21 cellular contexts compared by ENCODE assay signal in genomic region chr6:13531956-13532355, GRCh38. TPM values are rescaled to one million over a fixed set of nuclear protein-coding genes. Genes with fewer than 3 reads are reported as not detected.
DNase-seq lines count a peak whose midpoint lies in the region; ATAC-seq and TF ChIP-seq lines count a peak whose summit lies in the region.
"Had no signal": no experiment of that assay in that cellular context is flagged by ENCODE, and none has a peak within 500 bp of the region (broad histone marks: within the 10 kb centered on the region; RNA-seq: fewer than 3 reads in every experiment).

No MANE protein-coding gene starts in this region.

- H3K9me3 ChIP-seq in WERI-Rb-1 (ENCODE audit: severe bottlenecking) = no peaks in the 10 kb centered on the region
- H3K9me3 ChIP-seq: SJCRH30 had no signal

- ATAC-seq in HG03460 (IDR thresholded peaks at IDR 0.05; ENCODE audit: unreplicated experiment) = no peak
- no peak for ATAC-seq in HG02981 (IDR thresholded peaks at IDR 0.05; ENCODE audit: unreplicated experiment)
- ATAC-seq: PC-3 had no signal

- peak; percentile 48 for DNase-seq in D341Med (ENCODE audit: low spot score)
- peak; percentile 67 for DNase-seq in NCI-H226
- DNase-seq in WERI-Rb-1 = peak; percentile 78
- peak; percentile 78 for DNase-seq in islet precursor cell
- no peak for DNase-seq in posterior vena cava (ENCODE audit: low spot score)
- DNase-seq in effector CD8-positive, alpha-beta T cell (lab: John Stamatoyannopoulos, UW) = no peak
- DNase-seq: 8988T; Calu3; CD4-positive, alpha-beta memory T cell; DMS79 treated with DMSO at 0.1 percent for 48 hours; GDM1; H7; NCI-H1417 treated with DMSO at 0.1 percent for 48 hours; NCI-H1930; NCI-H510A; NK-92 treated with Interleukin-12 subunit alpha and Interleukin-12 subunit beta, amount 100 ng/mL, for 24 hours; PC-3; SJCRH30 had no signal

- H3K27me3 ChIP-seq in WERI-Rb-1 (ENCODE audit: insufficient read depth, low read depth, severe bottlenecking) = no peaks in the 10 kb centered on the region
- H3K27me3 ChIP-seq: SJCRH30 had no signal

- no peaks in the 10 kb centered on the region for H3K36me3 ChIP-seq in WERI-Rb-1
- H3K36me3 ChIP-seq: SJCRH30 had no signal

- no peak overlapping the region for H3K4me3 ChIP-seq in WERI-Rb-1 (ENCODE audit: low read depth, low read length)
- H3K4me3 ChIP-seq: SJCRH30 had no signal

- TF ChIP-seq CTCF in WERI-Rb-1 (IDR thresholded peaks at IDR 0.05; ENCODE audit: low read depth, low read length) = no peak

- intact Hi-C loops in posterior vena cava (cut with DNase I) = loop anchor here in 1 of 2 donors (5.0 kb wide), 1 partner anchor 195 kb away; no protein-coding TSS in a partner anchor

- H3K27ac ChIP-seq in WERI-Rb-1 = no peak overlapping the region
- H3K27ac ChIP-seq: HL-60, SJCRH30 had no signal

RNA-seq across cellular contexts. Expression of gene SIRT5, which starts 42.4 kb away (rescaled TPM):
- total RNA-seq in posterior vena cava = 10 to 100 TPM in 1 of 2 donors, 1 to 10 TPM in 1; 8.9 to 11.7 TPM

RNA-seq across cellular contexts. Expression of gene GFOD1, which starts 44.6 kb away (rescaled TPM):
- 10 to 100 TPM; 16.8 to 20.4 TPM for total RNA-seq in posterior vena cava

Comparison
In these comparisons a context has a peak if more than half of its experiments do, and no peak if none do; other contexts are left out.
1. DNase-seq: peak in D341Med (single experiment), NCI-H226 (single experiment), WERI-Rb-1 (single experiment) and islet precursor cell (single experiment); none in posterior vena cava (single experiment) and effector CD8-positive, alpha-beta T cell (single experiment).